Comparison of ENCODE assay signal across 18 cellular contexts in genomic region chr11:13880719-13881118, GRCh38.
"Had no signal": no experiment of that assay in that cellular context is flagged by ENCODE, and none has a peak within 500 bp of the region (broad histone marks: within the 10 kb centered on the region; RNA-seq: fewer than 3 reads in every experiment).

No MANE protein-coding gene starts in this region.

- H3K27ac ChIP-seq: left ventricle myocardium inferior, neutrophil, pancreas, spleen, testis had no signal

- H3K36me3 Mint-ChIP-seq: activated CD4-positive, alpha-beta memory T cell treated with anti-CD3 and anti-CD28 coated beads for 36 hours; activated naive CD8-positive, alpha-beta T cell treated with anti-CD3 and anti-CD28 coated beads, Interleukin-2, amount 10 ng/mL, durations not matched to agents 7 days and 5 days; naive thymus-derived CD8-positive, alpha-beta T cell; stimulated activated memory B cell treated with anti-CD40 and anti-IgM and Interleukin-4, amounts not matched to agents 10 μg/mL and 1 μg/mL and 100 μg/mL, for 72 hours; type B pancreatic cell had no signal

- H3K4me1 ChIP-seq: left ventricle myocardium inferior, spleen, testis had no signal

- H3K4me3 Mint-ChIP-seq: activated B cell treated with CpG ODN at 0.5 μM for 24 hours; activated CD4-positive, alpha-beta memory T cell treated with anti-CD3 and anti-CD28 coated beads for 36 hours; activated naive CD8-positive, alpha-beta T cell treated with anti-CD3 and anti-CD28 coated beads, Interleukin-2, amount 10 ng/mL, durations not matched to agents 7 days and 5 days; effector memory CD8-positive, alpha-beta T cell; stimulated activated memory B cell treated with anti-CD40 and anti-IgM and Interleukin-4, amounts not matched to agents 10 μg/mL and 1 μg/mL and 100 μg/mL, for 72 hours; type B pancreatic cell had no signal

- H3K9me3 Mint-ChIP-seq: activated B cell treated with CpG ODN at 0.5 μM for 24 hours; activated CD4-positive, alpha-beta memory T cell treated with anti-CD3 and anti-CD28 coated beads for 36 hours; effector memory CD8-positive, alpha-beta T cell; naive thymus-derived CD8-positive, alpha-beta T cell; type B pancreatic cell had no signal

- ATAC-seq: effector memory CD8-positive, alpha-beta T cell; naive thymus-derived CD8-positive, alpha-beta T cell; pancreas; stimulated activated memory B cell treated with anti-CD40 and anti-IgM and Interleukin-4, amounts not matched to agents 10 μg/mL and 1 μg/mL and 100 μg/mL, for 72 hours had no signal

- DNase-seq: activated B cell treated with CpG ODN at 0.5 μM for 24 hours; activated CD4-positive, alpha-beta memory T cell treated with anti-CD3 and anti-CD28 coated beads for 36 hours; activated CD4-positive, alpha-beta T cell treated with anti-CD3 and anti-CD28 coated beads for 4 hours; activated naive CD8-positive, alpha-beta T cell treated with anti-CD3 and anti-CD28 coated beads, Interleukin-2, amount 10 ng/mL, durations not matched to agents 7 days and 5 days; activated T-cell treated with anti-CD3 and anti-CD28 coated beads for 4 hours; amygdala; caudate nucleus; effector memory CD8-positive, alpha-beta T cell; hypothalamus; left ventricle myocardium inferior; naive thymus-derived CD8-positive, alpha-beta T cell; pancreas; spleen; stimulated activated CD4-positive, alpha-beta T cell treated with anti-CD3 and anti-CD28 coated beads, Interleukin-4, amount 100 ng/mL, for 4 hours; testis had no signal

- H3K4me3 ChIP-seq: left ventricle myocardium inferior, pancreas, spleen, testis had no signal

- H3K27me3 Mint-ChIP-seq: activated B cell treated with CpG ODN at 0.5 μM for 24 hours; activated CD4-positive, alpha-beta memory T cell treated with anti-CD3 and anti-CD28 coated beads for 36 hours; activated naive CD8-positive, alpha-beta T cell treated with anti-CD3 and anti-CD28 coated beads, Interleukin-2, amount 10 ng/mL, durations not matched to agents 7 days and 5 days; effector memory CD8-positive, alpha-beta T cell; naive thymus-derived CD8-positive, alpha-beta T cell; stimulated activated memory B cell treated with anti-CD40 and anti-IgM and Interleukin-4, amounts not matched to agents 10 μg/mL and 1 μg/mL and 100 μg/mL, for 72 hours had no signal

- H3K9me3 ChIP-seq: left ventricle myocardium inferior, neutrophil, pancreas, spleen, testis had no signal

- H3K27ac Mint-ChIP-seq: activated B cell treated with CpG ODN at 0.5 μM for 24 hours; activated CD4-positive, alpha-beta memory T cell treated with anti-CD3 and anti-CD28 coated beads for 36 hours; activated naive CD8-positive, alpha-beta T cell treated with anti-CD3 and anti-CD28 coated beads, Interleukin-2, amount 10 ng/mL, durations not matched to agents 7 days and 5 days; stimulated activated memory B cell treated with anti-CD40 and anti-IgM and Interleukin-4, amounts not matched to agents 10 μg/mL and 1 μg/mL and 100 μg/mL, for 72 hours; type B pancreatic cell had no signal

- H3K27me3 ChIP-seq: neutrophil, pancreas, spleen, testis had no signal

- H3K36me3 ChIP-seq: left ventricle myocardium inferior, neutrophil, pancreas, spleen had no signal
